ENCODE assay signal across 7 cellular contexts in the genomic region with DNA sequence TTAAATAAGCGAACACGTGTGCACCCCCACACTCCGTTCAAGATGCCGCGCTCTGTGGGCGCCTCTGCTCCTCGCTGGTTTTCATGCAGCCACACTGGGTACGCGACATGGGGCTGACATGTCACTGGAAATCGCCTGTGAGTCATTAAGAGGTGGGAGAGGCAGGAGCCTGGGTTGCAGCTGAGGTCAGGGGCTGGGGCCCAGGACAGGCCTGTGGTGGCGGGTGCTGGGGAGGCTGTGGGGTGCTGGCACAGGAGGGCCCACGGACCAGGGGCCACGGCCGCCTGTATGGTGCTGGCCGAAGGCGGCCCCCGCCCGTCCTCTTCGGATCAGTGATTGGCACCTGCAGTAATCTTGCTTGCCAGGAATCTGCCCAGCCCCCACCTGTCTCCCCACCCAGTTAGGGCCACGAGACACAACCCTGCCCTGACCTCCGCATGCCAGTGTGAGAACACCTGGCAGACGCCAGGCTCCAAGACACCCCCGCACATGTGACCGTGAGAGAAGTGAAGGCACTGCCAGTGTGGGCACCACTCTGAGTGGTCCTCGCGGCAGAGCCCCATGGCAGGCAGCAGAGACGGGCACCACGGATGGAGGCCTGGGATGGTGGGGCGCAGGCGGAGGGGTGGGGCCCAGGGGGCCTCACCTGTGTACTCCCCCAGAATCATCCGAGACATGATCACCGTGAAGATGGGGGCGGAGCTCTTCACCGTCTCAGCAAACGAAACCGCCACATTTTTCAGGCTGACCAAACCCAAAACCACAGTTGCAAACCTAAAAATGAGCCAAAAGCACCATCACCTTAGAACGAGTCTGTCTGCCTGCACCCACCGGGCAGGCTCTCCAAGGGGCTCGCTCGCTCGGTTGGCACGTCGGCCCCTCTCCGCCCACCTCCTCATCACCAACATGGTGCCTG. TPM values are rescaled to one million over a fixed set of nuclear protein-coding genes. Genes with fewer than 3 reads are reported as not detected.
DNase-seq lines count a peak whose midpoint lies in the region; ATAC-seq and FAIRE-seq lines count a peak whose summit lies in the region.
"Not testable (repeated sequence)": the region's sequence is repeated elsewhere in the genome, so short reads cannot be mapped to it uniquely, and the experiment has no call there.

No MANE protein-coding gene starts in this region.

- POLR2A ChIA-PET in T-cell (lab: Charles Lee): not testable (repeated sequence)

- not testable (repeated sequence) for H3K27ac ChIP-seq in Karpas-422 (ENCODE audit: low read length)

- ATAC-seq in T-cell (replicated peaks in 1 of 4): peak in 3 of 4 experiments; percentile 13 to 28 (median 18)
- peak; percentile 36 to 37 for ATAC-seq in activated T-cell treated with anti-CD3 and anti-CD28 coated beads, Interleukin-2, amount 50 U/mL, for 72 hours (replicated peaks in 1 of 2)
- ATAC-seq in Right ventricle myocardium inferior: peak; percentile 14
- peak; percentile 72 for ATAC-seq in memory B cell (ENCODE audit: low read depth)
- ATAC-seq in stimulated activated memory B cell treated with anti-CD40 and anti-IgM and Interleukin-4, amounts not matched to agents 10 μg/mL and 1 μg/mL and 100 μg/mL, for 72 hours: peak; percentile 77

- intact Hi-C loops in Right ventricle myocardium inferior (cut with DNase I): not testable (repeated sequence)

- H3K79me2 ChIP-seq in Karpas-422 (ENCODE audit: low read length): not testable (repeated sequence)

- not testable (repeated sequence) for H3K4me2 ChIP-seq in Karpas-422 (ENCODE audit: low read depth, low read length, poor library complexity, severe bottlenecking)

- H3K27ac Mint-ChIP-seq in T-cell; activated T-cell treated with anti-CD3 and anti-CD28 coated beads, Interleukin-2, amount 50 U/mL, for 72 hours: not testable (repeated sequence)
- peak overlapping the region; percentile 24 for H3K27ac Mint-ChIP-seq in memory B cell
- peak overlapping the region; percentile 58 for H3K27ac Mint-ChIP-seq in stimulated activated memory B cell treated with anti-CD40 and anti-IgM and Interleukin-4, amounts not matched to agents 10 μg/mL and 1 μg/mL and 100 μg/mL, for 72 hours

- H3K4me3 ChIP-seq in Karpas-422 (ENCODE audit: low read length): not testable (repeated sequence)

- DNase-seq in GM19239 (ENCODE audit: insufficient read length, low spot score); T-cell; activated T-cell treated with anti-CD3 and anti-CD28 coated beads, Interleukin-2, amount 50 U/mL, for 72 hours; Right ventricle myocardium inferior (ENCODE audit: missing footprints): not testable (repeated sequence)
- DNase-seq in Karpas-422: peak; percentile 22
- DNase-seq in memory B cell (ENCODE audit: low spot score in 2 of 2): peak in 1 of 2 donors; percentile 27

- H3K9me3 Mint-ChIP-seq in T-cell; activated T-cell treated with anti-CD3 and anti-CD28 coated beads, Interleukin-2, amount 50 U/mL, for 72 hours; memory B cell; stimulated activated memory B cell treated with anti-CD40 and anti-IgM and Interleukin-4, amounts not matched to agents 10 μg/mL and 1 μg/mL and 100 μg/mL, for 72 hours: not testable (repeated sequence)

- FAIRE-seq in GM19239 (lab: Jason Lieb, UNC): peak; percentile 82

- H3K27me3 ChIP-seq in Karpas-422 (ENCODE audit: low read length): not testable (repeated sequence)

- H3K4me1 Mint-ChIP-seq in T-cell; activated T-cell treated with anti-CD3 and anti-CD28 coated beads, Interleukin-2, amount 50 U/mL, for 72 hours (ENCODE audit: low read depth); memory B cell; stimulated activated memory B cell treated with anti-CD40 and anti-IgM and Interleukin-4, amounts not matched to agents 10 μg/mL and 1 μg/mL and 100 μg/mL, for 72 hours: not testable (repeated sequence)

- not testable (repeated sequence) for H3K36me3 ChIP-seq in Karpas-422 (ENCODE audit: insufficient read depth, low read length)

- H4K20me1 ChIP-seq in Karpas-422 (ENCODE audit: insufficient read depth, low read depth, low read length): not testable (repeated sequence)

- H3K9me2 ChIP-seq in Karpas-422 (replicated peaks; ENCODE audit: insufficient read depth, low read length): not testable (repeated sequence)

- not testable (repeated sequence) for H3K27me3 Mint-ChIP-seq in T-cell; activated T-cell treated with anti-CD3 and anti-CD28 coated beads, Interleukin-2, amount 50 U/mL, for 72 hours (ENCODE audit: low read depth); memory B cell; stimulated activated memory B cell treated with anti-CD40 and anti-IgM and Interleukin-4, amounts not matched to agents 10 μg/mL and 1 μg/mL and 100 μg/mL, for 72 hours

- H2AFZ ChIP-seq in Karpas-422 (ENCODE audit: low read length): not testable (repeated sequence)

- H3K36me3 Mint-ChIP-seq in T-cell; activated T-cell treated with anti-CD3 and anti-CD28 coated beads, Interleukin-2, amount 50 U/mL, for 72 hours (ENCODE audit: insufficient read depth in 2 of 2); memory B cell: not testable (repeated sequence)
- H3K36me3 Mint-ChIP-seq in stimulated activated memory B cell treated with anti-CD40 and anti-IgM and Interleukin-4, amounts not matched to agents 10 μg/mL and 1 μg/mL and 100 μg/mL, for 72 hours: peaks cover 11% of the 10 kb centered on the region

- not testable (repeated sequence) for H3K4me1 ChIP-seq in Karpas-422 (ENCODE audit: low read length)

- H3K4me3 Mint-ChIP-seq in T-cell; activated T-cell treated with anti-CD3 and anti-CD28 coated beads, Interleukin-2, amount 50 U/mL, for 72 hours; memory B cell: not testable (repeated sequence)
- H3K4me3 Mint-ChIP-seq in stimulated activated memory B cell treated with anti-CD40 and anti-IgM and Interleukin-4, amounts not matched to agents 10 μg/mL and 1 μg/mL and 100 μg/mL, for 72 hours: peak overlapping the region; percentile 43

- not testable (repeated sequence) for H3K9ac ChIP-seq in Karpas-422 (ENCODE audit: low read length)

- CTCF ChIA-PET in T-cell (lab: Charles Lee): not testable (repeated sequence)

- not testable (repeated sequence) for H3K9me3 ChIP-seq in Karpas-422 (ENCODE audit: low read length)

RNA-seq across cellular contexts. Expression of a gene that starts 13.8 kb away (rescaled TPM):
- 26.2 and 39.6 TPM in 2 replicates for total RNA-seq in Karpas-422 (2014; rRNA removed; shearing (Covaris generic); ENCODE audit: low replicate concordance)
- total RNA-seq in T-cell (100 to 1,000 TPM; 109 to 243 (median 182) TPM), Right ventricle myocardium inferior (20.8 TPM)
- total RNA-seq in activated T-cell treated with anti-CD3 and anti-CD28 coated beads, Interleukin-2, amount 50 U/mL, for 72 hours: 10 to 100 TPM; 40.3 to 72.5 TPM

RNA-seq across cellular contexts. Expression of a gene that starts 40.3 kb away (rescaled TPM):
- 44.3 and 80.3 TPM in 2 replicates for total RNA-seq in Karpas-422 (2014; rRNA removed; shearing (Covaris generic); ENCODE audit: low replicate concordance)
- total RNA-seq in T-cell (10 to 100 TPM; 45.6 to 68.2 (median 58.0) TPM), Right ventricle myocardium inferior (26.9 TPM)
- 10 to 100 TPM; 54.0 to 54.5 TPM for total RNA-seq in activated T-cell treated with anti-CD3 and anti-CD28 coated beads, Interleukin-2, amount 50 U/mL, for 72 hours

RNA-seq across cellular contexts. Expression of a gene that starts 45.3 kb away (rescaled TPM):
- 24.9 and 32.9 TPM in 2 replicates for total RNA-seq in Karpas-422 (2014; rRNA removed; shearing (Covaris generic); ENCODE audit: low replicate concordance)
- total RNA-seq in T-cell (100 to 1,000 TPM in 3 of 5 donors, 10 to 100 TPM in 2; 77.7 to 202 (median 128) TPM), Right ventricle myocardium inferior (20.3 TPM)
- total RNA-seq in activated T-cell treated with anti-CD3 and anti-CD28 coated beads, Interleukin-2, amount 50 U/mL, for 72 hours: 10 to 100 TPM; 42.0 to 43.1 TPM

Comparison
In these comparisons a context has a peak if more than half of its experiments do, and no peak if none do; other contexts are left out.
1. ATAC-seq: peak in every context shown above with its lines; median percentile 77 in stimulated activated memory B cell treated with anti-CD40 and anti-IgM and Interleukin-4, amounts not matched to agents 10 μg/mL and 1 μg/mL and 100 μg/mL, for 72 hours; 72 in memory B cell; 36 in activated T-cell treated with anti-CD3 and anti-CD28 coated beads, Interleukin-2, amount 50 U/mL, for 72 hours; 18 in T-cell; 14 in Right ventricle myocardium inferior.